Comparison of ENCODE assay signal across 11 cellular contexts in the genomic region with DNA sequence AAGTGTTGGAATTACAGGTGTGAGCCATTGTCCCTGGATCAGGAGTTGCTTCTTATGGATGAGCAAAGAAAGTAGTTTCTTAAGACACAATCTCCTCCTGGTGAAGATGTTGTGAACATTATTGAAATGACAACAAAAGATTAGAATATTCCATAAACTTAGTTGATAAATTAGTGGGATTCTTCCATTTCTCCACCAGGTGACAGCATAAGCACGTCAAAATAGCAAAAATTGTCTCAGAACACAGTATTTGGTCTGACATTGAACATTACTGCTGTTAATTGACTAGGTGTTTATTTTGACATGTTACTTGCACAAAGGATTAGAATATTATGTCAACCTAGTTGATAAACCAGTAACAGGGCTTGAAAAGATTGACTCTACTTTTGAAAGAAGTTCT.
DNase-seq lines count a peak whose midpoint lies in the region; ATAC-seq and TF ChIP-seq lines count a peak whose summit lies in the region.
"Had no signal": no experiment of that assay in that cellular context is flagged by ENCODE, and none has a peak within 500 bp of the region (broad histone marks: within the 10 kb centered on the region; RNA-seq: fewer than 3 reads in every experiment).

No MANE protein-coding gene starts in this region.

- H3K27me3 Mint-ChIP-seq in nephron progenitor cell (ENCODE audit: low read depth, poor library complexity): peaks cover 6% of the 10 kb centered on the region

- peaks cover 57% of the 10 kb centered on the region for H3K9me3 Mint-ChIP-seq in nephron progenitor cell
- H3K9me3 Mint-ChIP-seq: activated naive CD8-positive, alpha-beta T cell treated with anti-CD3 and anti-CD28 coated beads, Interleukin-2, amount 10 ng/mL, durations not matched to agents 7 days and 5 days had no signal

- ATAC-seq in GM18517 (IDR thresholded peaks at IDR 0.05; ENCODE audit: unreplicated experiment): no peak
- no peak for ATAC-seq in HG03095 (IDR thresholded peaks at IDR 0.05; ENCODE audit: unreplicated experiment)
- no peak for ATAC-seq in stimulated activated naive CD8-positive, alpha-beta T cell treated with anti-CD3 and anti-CD28 coated beads, Interleukin-15, Interleukin-2, amounts not matched to agents 100 U/mL and 50 U/mL, for 24 hours
- ATAC-seq: left ventricle myocardium superior had no signal

- no peaks in the 10 kb centered on the region for H3K4me1 Mint-ChIP-seq in nephron progenitor cell
- H3K4me1 Mint-ChIP-seq: activated naive CD8-positive, alpha-beta T cell treated with anti-CD3 and anti-CD28 coated beads, Interleukin-2, amount 10 ng/mL, durations not matched to agents 7 days and 5 days had no signal

- H3K36me3 ChIP-seq in brain microvascular endothelial cell (replicated peaks): no peaks in the 10 kb centered on the region

- H3K27me3 ChIP-seq in brain microvascular endothelial cell (replicated peaks): no peaks in the 10 kb centered on the region

- H3K27ac ChIP-seq in brain microvascular endothelial cell: no peak overlapping the region

- TF ChIP-seq CTCF in brain microvascular endothelial cell (IDR thresholded peaks at IDR 0.05; ENCODE audit: low read depth, low read length, missing control alignments) (peak; percentile 24), nephron progenitor cell (IDR thresholded peaks at IDR 0.05) (peak; percentile 17)

- H3K27ac Mint-ChIP-seq in nephron progenitor cell: no peak overlapping the region
- H3K27ac Mint-ChIP-seq: activated naive CD8-positive, alpha-beta T cell treated with anti-CD3 and anti-CD28 coated beads, Interleukin-2, amount 10 ng/mL, durations not matched to agents 7 days and 5 days had no signal

- DNase-seq in DMS114 treated with DMSO at 0.1 percent for 48 hours (lab: John Stamatoyannopoulos, UW; ENCODE audit: unreplicated experiment): peak; percentile 22
- DNase-seq in KBM-7: peak; percentile 41
- no peak for DNase-seq in brain microvascular endothelial cell
- DNase-seq in nephron progenitor cell: no peak
- DNase-seq in HK-2 (ENCODE audit: unreplicated experiment): no peak
- DNase-seq in stimulated activated naive CD8-positive, alpha-beta T cell treated with anti-CD3 and anti-CD28 coated beads, Interleukin-15, Interleukin-2, amounts not matched to agents 100 U/mL and 50 U/mL, for 24 hours: no peak
- DNase-seq: activated naive CD8-positive, alpha-beta T cell treated with anti-CD3 and anti-CD28 coated beads, Interleukin-2, amount 10 ng/mL, durations not matched to agents 7 days and 5 days; left ventricle myocardium superior; stimulated activated CD4-positive, alpha-beta T cell treated with anti-CD3 and anti-CD28 coated beads, Interleukin-4, amount 100 ng/mL, for 1 hour had no signal

- H3K4me3 ChIP-seq in brain microvascular endothelial cell (ENCODE audit: low read depth, low read length): no peak overlapping the region

- H3K36me3 Mint-ChIP-seq in nephron progenitor cell (ENCODE audit: low read depth): no peaks in the 10 kb centered on the region
- H3K36me3 Mint-ChIP-seq: activated naive CD8-positive, alpha-beta T cell treated with anti-CD3 and anti-CD28 coated beads, Interleukin-2, amount 10 ng/mL, durations not matched to agents 7 days and 5 days had no signal

- H3K4me3 Mint-ChIP-seq in nephron progenitor cell: no peak overlapping the region
- H3K4me3 Mint-ChIP-seq: activated naive CD8-positive, alpha-beta T cell treated with anti-CD3 and anti-CD28 coated beads, Interleukin-2, amount 10 ng/mL, durations not matched to agents 7 days and 5 days had no signal

- in situ Hi-C loops in KBM-7 (cut with MboI; ENCODE audit: low pct_unique_long_range_greater_than_20kb, low sequenced_read_pairs): loop anchor here (25.0 kb wide), 1 partner anchor 101 kb away; no protein-coding TSS in a partner anchor
- in situ Hi-C loops in brain microvascular endothelial cell (cut with HindIII; ENCODE audit: low pct_ligation_motif_present, low sequenced_read_pairs): no loop called here

Comparison
In these comparisons a context has a peak if more than half of its experiments do, and no peak if none do; other contexts are left out.
1. DNase-seq: peak in DMS114 treated with DMSO at 0.1 percent for 48 hours (single experiment) and KBM-7 (single experiment); none in brain microvascular endothelial cell (single experiment), nephron progenitor cell (single experiment), HK-2 (single experiment) and stimulated activated naive CD8-positive, alpha-beta T cell treated with anti-CD3 and anti-CD28 coated beads, Interleukin-15, Interleukin-2, amounts not matched to agents 100 U/mL and 50 U/mL, for 24 hours (single experiment).